20 cellular contexts compared by ENCODE assay signal in genomic region chr19:4018775-4019504, GRCh38. TPM values are rescaled to one million over a fixed set of nuclear protein-coding genes. Genes with fewer than 3 reads are reported as not detected.
DNase-seq lines count a peak whose midpoint lies in the region; ATAC-seq and TF ChIP-seq lines count a peak whose summit lies in the region.
"Had no signal": no experiment of that assay in that cellular context is flagged by ENCODE, and none has a peak within 500 bp of the region (broad histone marks: within the 10 kb centered on the region; RNA-seq: fewer than 3 reads in every experiment).

No MANE protein-coding gene starts in this region.

- H3K4me3 Mint-ChIP-seq in nephron progenitor cell: no peak overlapping the region
- H3K4me3 Mint-ChIP-seq: activated naive CD4-positive, alpha-beta T cell treated with anti-CD3 and anti-CD28 coated beads, Interleukin-2, amount 10 ng/mL, durations not matched to agents 7 days and 5 days; CD4-positive, alpha-beta memory T cell; HFFc6; T-helper 1 cell treated with Interleukin-12 subunit alpha and Interleukin-12 subunit beta and Interleukin-4 antibody, amounts not matched to agents 30 μg/mL and 1 μg/mL, for 36 hours had no signal

- H3K4me1 ChIP-seq in HEK293 (ENCODE audit: control insufficient read depth, insufficient read depth, low read length) (no peaks in the 10 kb centered on the region), testis (peaks cover 45% of the 10 kb centered on the region)
- H3K4me1 ChIP-seq: SJCRH30 had no signal

- H3K36me3 Mint-ChIP-seq in nephron progenitor cell (ENCODE audit: low read depth): peaks cover 37% of the 10 kb centered on the region

- H3K9me3 Mint-ChIP-seq in nephron progenitor cell: peaks cover 5% of the 10 kb centered on the region
- H3K9me3 Mint-ChIP-seq: HFFc6; T-helper 1 cell treated with Interleukin-12 subunit alpha and Interleukin-12 subunit beta and Interleukin-4 antibody, amounts not matched to agents 30 μg/mL and 1 μg/mL, for 36 hours had no signal

- TF ChIP-seq POLR2A in testis (IDR thresholded peaks at IDR 0.05): no peak

- CTCF ChIA-PET in HEK293 (lab: Yijun Ruan, JAX): no interaction called here

- H3K36me3 ChIP-seq in HEK293 (ENCODE audit: control insufficient read depth in 2 of 2, insufficient read depth in 1 of 2, low read length in 2 of 2) (peaks cover 3 to 64% of the 10 kb centered on the region in 2 experiments; a peak in 2 of 3 replicates), testis (ENCODE audit: low read depth, missing control alignments) (no peaks in the 10 kb centered on the region)

- H3K4me3 ChIP-seq in HEK293 (ENCODE audit: low read depth, low read length): no peak overlapping the region
- H3K4me3 ChIP-seq in testis: no peak overlapping the region
- H3K4me3 ChIP-seq: Peyer's patch, SJCRH30, skin epidermis had no signal

- no peaks in the 10 kb centered on the region for H3K27me3 ChIP-seq in testis
- H3K27me3 ChIP-seq: Peyer's patch, SJCRH30 had no signal

- POLR2A ChIA-PET in HEK293 (lab: Yijun Ruan, JAX): no interaction called here

- 85 to 91% methylated on average over 14 to 19 of the region's 19 CpGs for WGBS in testis, 2 donors

- H3K27ac ChIP-seq in HEK293 (ENCODE audit: extremely low read depth, low read depth, low read length) (no peak overlapping the region), cingulate gyrus (ENCODE audit: low read depth, low read length) (peak overlapping the region; percentile 94), testis (peak overlapping the region; percentile 19 to 36)
- H3K27ac ChIP-seq: SJCRH30 had no signal

- DNase-seq in nephron progenitor cell (no peak), testis (no peak), NCI-H1436 (lab: John Stamatoyannopoulos, UW) (no peak), DMS79 treated with DMSO at 0.1 percent for 48 hours (lab: John Stamatoyannopoulos, UW) (no peak)
- DNase-seq: activated CD4-positive, alpha-beta T cell treated with anti-CD3 and anti-CD28 coated beads for 48 hours; activated naive CD4-positive, alpha-beta T cell treated with anti-CD3 and anti-CD28 coated beads, Interleukin-2, amount 10 ng/mL, durations not matched to agents 7 days and 5 days; CD4-positive, alpha-beta memory T cell; HFFc6; Karpas-422; MV-4-11; NCI-H1694; NCI-H2171 treated with DMSO at 0.1 percent for 48 hours; SJCRH30 had no signal

- H3K27ac Mint-ChIP-seq in nephron progenitor cell: peak overlapping the region; percentile 85
- H3K27ac Mint-ChIP-seq: HFFc6; T-helper 1 cell treated with Interleukin-12 subunit alpha and Interleukin-12 subunit beta and Interleukin-4 antibody, amounts not matched to agents 30 μg/mL and 1 μg/mL, for 36 hours had no signal

- H3K27me3 Mint-ChIP-seq in nephron progenitor cell (ENCODE audit: low read depth, poor library complexity): no peaks in the 10 kb centered on the region
- H3K27me3 Mint-ChIP-seq: activated naive CD4-positive, alpha-beta T cell treated with anti-CD3 and anti-CD28 coated beads, Interleukin-2, amount 10 ng/mL, durations not matched to agents 7 days and 5 days; CD4-positive, alpha-beta memory T cell had no signal

- intact Hi-C loops in testis (cut with DNase I; ENCODE audit: low total_unique reads): no loop called here

- H3K9me3 ChIP-seq in HEK293 (ENCODE audit: control insufficient read depth, insufficient read depth, low read depth, low read length) (no peaks in the 10 kb centered on the region), testis (no peaks in the 10 kb centered on the region)
- H3K9me3 ChIP-seq: Peyer's patch, SJCRH30 had no signal

- TF ChIP-seq CTCF in HEK293 (tag by site-specific recombination; IDR thresholded peaks at IDR 0.05) (no peak), nephron progenitor cell (IDR thresholded peaks at IDR 0.05) (no peak), testis (IDR thresholded peaks at IDR 0.05) (no peak)

- peaks cover 39% of the 10 kb centered on the region for H3K4me1 Mint-ChIP-seq in nephron progenitor cell

- ATAC-seq in GM18517 (IDR thresholded peaks at IDR 0.05; ENCODE audit: unreplicated experiment) (no peak), HG02870 (IDR thresholded peaks at IDR 0.05; ENCODE audit: unreplicated experiment) (no peak)

TF ChIP-seq in HEK293, 187 proteins besides CTCF, POLR2A, EP300 and RAD21:
- peak; percentile 74; the same call in 1 of the 2 replicates for TF ChIP-seq KLF1 (tag by site-specific recombination; IDR thresholded peaks at IDR 0.05)
- TF ChIP-seq GLIS2 (tag by site-specific recombination; IDR thresholded peaks at IDR 0.05): peak; percentile 27; the same call in 1 of the 2 replicates
- no peak for TF ChIP-seq ZNF324 (tag by site-specific recombination; IDR thresholded peaks at IDR 0.05)
- no peak for TF ChIP-seq KLF7 (tag by site-specific recombination; IDR thresholded peaks at IDR 0.05; ENCODE audit: borderline replicate concordance)
- TF ChIP-seq ZNF548 (tag by site-specific recombination; IDR thresholded peaks at IDR 0.05): no peak
- TF ChIP-seq GLI4 (tag by site-specific recombination; IDR thresholded peaks at IDR 0.05): no peak
- no peak for TF ChIP-seq OVOL3 (tag by site-specific recombination; IDR thresholded peaks at IDR 0.05)
- TF ChIP-seq ZNF626 (tag by site-specific recombination; IDR thresholded peaks at IDR 0.05): no peak
- TF ChIP-seq ZSCAN5A (tag by site-specific recombination; IDR thresholded peaks at IDR 0.05): no peak
- peak; percentile 54 for TF ChIP-seq GLIS1 (tag by site-specific recombination; IDR thresholded peaks at IDR 0.05)
- TF ChIP-seq ZNF785 (tag by site-specific recombination; IDR thresholded peaks at IDR 0.05): no peak
- TF ChIP-seq YY1 (tag by site-specific recombination; IDR thresholded peaks at IDR 0.05): no peak
- no peak for TF ChIP-seq ZNF211 (tag by site-specific recombination; IDR thresholded peaks at IDR 0.05; ENCODE audit: low read depth)
- no peak for TF ChIP-seq ZNF514 (tag by site-specific recombination; IDR thresholded peaks at IDR 0.05)

RNA-seq across cellular contexts. Expression of gene PIAS4, which starts 11.4 kb away (rescaled TPM):
- total RNA-seq in testis: 10 to 100 TPM; 89.1 to 94.5 TPM
- polyA plus RNA-seq in testis (ENCODE audit: insufficient read depth, low read depth, low replicate concordance): 142 TPM

RNA-seq across cellular contexts. Expression of gene EEF2, which starts 33.7 kb away (rescaled TPM):
- total RNA-seq in testis: 1,000 to 10,000 TPM in 1 of 2 donors, 100 to 1,000 TPM in 1; 909 to 1,599 TPM
- 1,429 TPM for polyA plus RNA-seq in testis (ENCODE audit: insufficient read depth, low read depth, low replicate concordance)

RNA-seq across cellular contexts. Expression of gene ZBTB7A, which starts 47.8 kb away (rescaled TPM):
- total RNA-seq in testis: 10 to 100 TPM; 42.2 to 49.4 TPM
- polyA plus RNA-seq in testis (ENCODE audit: insufficient read depth, low read depth, low replicate concordance): 7.5 TPM

RNA-seq across cellular contexts. Expression of gene DAPK3, which starts 48.0 kb away (rescaled TPM):
- 100 to 1,000 TPM; 102 to 111 TPM for total RNA-seq in testis
- 89.8 TPM for polyA plus RNA-seq in testis (ENCODE audit: insufficient read depth, low read depth, low replicate concordance)
